In genomic region chr13:69591437-69591836, GRCh38 we compare ENCODE assay signal across 9 cellular contexts.
"Had no signal": no experiment of that assay in that cellular context is flagged by ENCODE, and none has a peak within 500 bp of the region (broad histone marks: within the 10 kb centered on the region; RNA-seq: fewer than 3 reads in every experiment).

No MANE protein-coding gene starts in this region.

- H2AFZ ChIP-seq: GM23248 had no signal

- H3K4me2 ChIP-seq: KMS-11 had no signal

- H3K36me3 ChIP-seq: HAP-1 had no signal

- H3K4me1 ChIP-seq: HAP-1 had no signal

- H3K27ac ChIP-seq: GM23248, HL-60, KMS-11 had no signal

- H3K9ac ChIP-seq: GM23248, KMS-11 had no signal

- H3K9me3 ChIP-seq: HAP-1 had no signal

- DNase-seq: GM23248, GOT3, H7, HFFc6, KBM-7 had no signal

- ATAC-seq: HCT116 had no signal

- H3K4me3 ChIP-seq: GM23248, HAP-1 had no signal
